17 cellular contexts compared by ENCODE assay signal in the genomic region with DNA sequence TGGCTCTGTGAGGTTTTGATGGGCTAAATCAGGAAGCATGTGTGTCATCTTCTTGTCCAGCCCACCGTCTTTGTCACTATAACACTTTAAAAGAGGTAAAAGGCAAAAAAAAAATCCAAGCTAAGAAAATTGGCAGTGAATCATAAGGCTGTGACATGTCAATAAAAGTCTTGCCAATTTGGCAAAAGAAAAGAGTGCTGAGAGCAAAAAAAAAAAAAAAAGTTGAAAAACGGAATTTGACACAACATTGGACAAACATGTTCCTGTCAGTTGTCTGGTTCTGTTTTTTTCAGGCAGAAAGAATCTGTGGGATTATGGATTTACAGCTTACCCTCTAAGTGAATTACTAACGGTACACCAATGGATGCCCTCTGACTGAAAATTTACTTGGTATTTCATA.
"Had no signal": no experiment of that assay in that cellular context is flagged by ENCODE, and none has a peak within 500 bp of the region (broad histone marks: within the 10 kb centered on the region; RNA-seq: fewer than 3 reads in every experiment).

No MANE protein-coding gene starts in this region.

- H3K27me3 ChIP-seq: ascending aorta, hepatocyte, sigmoid colon, upper lobe of left lung had no signal

- H3K4me2 ChIP-seq: hepatocyte had no signal

- DNase-seq: activated CD4-positive, alpha-beta T cell treated with anti-CD3 and anti-CD28 coated beads for 4 hours; activated CD8-positive, alpha-beta memory T cell treated with anti-CD3 and anti-CD28 coated beads, Interleukin-2, amount 50 U/mL, for 4 hours; activated CD8-positive, alpha-beta T cell treated with anti-CD3 and anti-CD28 coated beads for 36 hours; activated naive CD4-positive, alpha-beta T cell; activated naive CD8-positive, alpha-beta T cell treated with anti-CD3 and anti-CD28 coated beads, Interleukin-2, amount 50 U/mL, for 24 hours; effector memory CD8-positive, alpha-beta T cell; lower lobe of right lung; naive thymus-derived CD4-positive, alpha-beta T cell; sigmoid colon; stimulated activated CD4-positive, alpha-beta T cell treated with anti-CD3 and anti-CD28 coated beads, Interleukin-4, amount 100 ng/mL, for 1 hour; stimulated activated CD8-positive, alpha-beta memory T cell treated with anti-CD3 and anti-CD28 coated beads, Interleukin-4, amount 100 ng/mL, for 48 hours; T-cell; upper lobe of left lung; WERI-Rb-1 had no signal

- ATAC-seq: activated CD8-positive, alpha-beta T cell treated with anti-CD3 and anti-CD28 coated beads for 36 hours; activated naive CD8-positive, alpha-beta T cell treated with anti-CD3 and anti-CD28 coated beads, Interleukin-2, amount 50 U/mL, for 24 hours; effector memory CD8-positive, alpha-beta T cell; lower lobe of right lung; naive thymus-derived CD4-positive, alpha-beta T cell; T-cell had no signal

- H3K4me3 ChIP-seq: ascending aorta, coronary artery, hepatocyte, lower lobe of right lung, sigmoid colon, upper lobe of left lung had no signal

- H3K9me3 ChIP-seq: ascending aorta, lower lobe of right lung, sigmoid colon, upper lobe of left lung had no signal

- H3K36me3 ChIP-seq: ascending aorta, lower lobe of right lung, sigmoid colon, upper lobe of left lung, WERI-Rb-1 had no signal

- H3K4me1 ChIP-seq: ascending aorta, sigmoid colon had no signal

- H3K79me2 ChIP-seq: hepatocyte had no signal

- H3K27ac ChIP-seq: ascending aorta, coronary artery, hepatocyte, lower lobe of right lung, sigmoid colon, upper lobe of left lung, WERI-Rb-1 had no signal

- H2AFZ ChIP-seq: hepatocyte had no signal
